8 cellular contexts compared by ENCODE assay signal in genomic region chr1:10692401-10693021, GRCh38.
DNase-seq lines count a peak whose midpoint lies in the region; ATAC-seq and TF ChIP-seq lines count a peak whose summit lies in the region.

No MANE protein-coding gene starts in this region.

- intact Hi-C loops in left ventricle myocardium superior (cut with micrococcal nuclease) = no loop called here

- peak overlapping the region; percentile 81 for H3K4me3 Mint-ChIP-seq in activated T-cell treated with anti-CD3 and anti-CD28 coated beads, Interleukin-2, amount 50 U/mL, for 24 hours

- peaks cover 8% of the 10 kb centered on the region for H3K27me3 Mint-ChIP-seq in activated T-cell treated with anti-CD3 and anti-CD28 coated beads, Interleukin-2, amount 50 U/mL, for 24 hours

- peak overlapping the region; percentile 44 for H3K27ac Mint-ChIP-seq in activated T-cell treated with anti-CD3 and anti-CD28 coated beads, Interleukin-2, amount 50 U/mL, for 24 hours

- TF ChIP-seq CTCF in GM13977 (IDR thresholded peaks at IDR 0.05; ENCODE audit: extremely low read depth, insufficient read depth, missing control alignments) = peak; percentile 70

- DNase-seq in GM13977 (ENCODE audit: low spot score) (peak; percentile 83), NCI-H69 (lab: John Stamatoyannopoulos, UW) (peak; percentile 3), left ventricle myocardium superior (no peak), SIG-M5 treated with dmso at 0.1 percent for 504 hours (lab: John Stamatoyannopoulos, UW; ENCODE audit: unreplicated experiment) (no peak), hippocampal formation (lab: John Stamatoyannopoulos, UW) (no peak)
- DNase-seq in activated T-cell treated with anti-CD3 and anti-CD28 coated beads, Interleukin-2, amount 50 U/mL, for 24 hours = peak; percentile 73
- peak; percentile 68 for DNase-seq in stimulated activated CD4-positive, alpha-beta T cell treated with anti-CD3 and anti-CD28 coated beads, Interleukin-4, amount 100 ng/mL, for 1 hour

- in situ Hi-C loops in GM13977 (cut with MboI; ENCODE audit: low pct_unique_long_range_greater_than_20kb, low sequenced_read_pairs, unreplicated experiment) = no loop called here

- peaks cover 39% of the 10 kb centered on the region for H3K4me1 Mint-ChIP-seq in activated T-cell treated with anti-CD3 and anti-CD28 coated beads, Interleukin-2, amount 50 U/mL, for 24 hours (ENCODE audit: low read depth)

- no peaks in the 10 kb centered on the region for H3K36me3 Mint-ChIP-seq in activated T-cell treated with anti-CD3 and anti-CD28 coated beads, Interleukin-2, amount 50 U/mL, for 24 hours (ENCODE audit: low read depth)

- H3K9me3 Mint-ChIP-seq in activated T-cell treated with anti-CD3 and anti-CD28 coated beads, Interleukin-2, amount 50 U/mL, for 24 hours = no peaks in the 10 kb centered on the region

- peak; percentile 31 for ATAC-seq in left ventricle myocardium superior
- ATAC-seq in HG02588 (IDR thresholded peaks at IDR 0.05; ENCODE audit: unreplicated experiment) = no peak

Comparison
In these comparisons a context has a peak if more than half of its experiments do, and no peak if none do; other contexts are left out.
1. DNase-seq: peak in GM13977 (single experiment), NCI-H69 (single experiment), activated T-cell treated with anti-CD3 and anti-CD28 coated beads, Interleukin-2, amount 50 U/mL, for 24 hours (single experiment) and stimulated activated CD4-positive, alpha-beta T cell treated with anti-CD3 and anti-CD28 coated beads, Interleukin-4, amount 100 ng/mL, for 1 hour (single experiment); none in left ventricle myocardium superior (single experiment), SIG-M5 treated with dmso at 0.1 percent for 504 hours (single experiment) and hippocampal formation (0 of 2).